In genomic region chr3:136903899-136904298, GRCh38 we compare ENCODE assay signal across 21 cellular contexts. TPM values are rescaled to one million over a fixed set of nuclear protein-coding genes. Genes with fewer than 3 reads are reported as not detected.
"Had no signal": no experiment of that assay in that cellular context is flagged by ENCODE, and none has a peak within 500 bp of the region (broad histone marks: within the 10 kb centered on the region; RNA-seq: fewer than 3 reads in every experiment).

No MANE protein-coding gene starts in this region.

- H3K27ac Mint-ChIP-seq: IgD-negative memory B cell had no signal

- H3K27me3 ChIP-seq: MG63, SJSA1 had no signal

- H3K4me3 ChIP-seq: MG63, SJSA1, SK-N-MC had no signal

- H3K4me3 Mint-ChIP-seq: IgD-negative memory B cell had no signal

- H3K27me3 Mint-ChIP-seq: IgD-negative memory B cell had no signal

- H3K27ac ChIP-seq: SJSA1, SK-N-MC had no signal

- FAIRE-seq: RCC 7860 had no signal

- DNase-seq: KBM-7, MG63, NCI-H1092, NCI-H1105 treated with DMSO at 0.1 percent for 48 hours, NCI-H1417 treated with DMSO at 0.1 percent for 48 hours, NCI-H146, NCI-H1694 treated with DMSO at 0.1 percent for 48 hours, NCI-H1930, NCI-H2081, NCI-H2107, NCI-H2227 treated with DMSO at 0.1 percent for 48 hours, NCI-H524 treated with DMSO at 0.1 percent for 48 hours, NCI-H69, NCI-H774, Right ventricle myocardium superior, RPMI8226, SIG-M5 had no signal

RNA-seq across cellular contexts. Expression of gene IL20RB, which starts 53.9 kb away (rescaled TPM):
- polyA plus RNA-seq: IgD-negative memory B cell had no signal
